9 cellular contexts compared by ENCODE assay signal in genomic region chr15:90837052-90837621, GRCh38. TPM values are rescaled to one million over a fixed set of nuclear protein-coding genes. Genes with fewer than 3 reads are reported as not detected.
A peak's percentile ranks its signal among the peaks of the same experiment; 100 is the strongest.
DNase-seq lines count a peak whose midpoint lies in the region; ATAC-seq and TF ChIP-seq lines count a peak whose summit lies in the region.
"Had no signal": no experiment of that assay in that cellular context is flagged by ENCODE, and none has a peak within 500 bp of the region (broad histone marks: within the 10 kb centered on the region; RNA-seq: fewer than 3 reads in every experiment).

No MANE protein-coding gene starts in this region.

- H4K8ac ChIP-seq in trophoblast cell (ENCODE audit: low read depth, low read length), result peak overlapping the region; percentile 27

- no peak overlapping the region for H3K4me2 ChIP-seq in trophoblast cell (ENCODE audit: low read length)

- H3K9ac ChIP-seq in trophoblast cell (ENCODE audit: low read length), result no peak overlapping the region

- no CpG with 5 or more reads among the region's 16 CpGs for WGBS in trophoblast cell (ENCODE audit: extremely low coverage, insufficient coverage, insufficient read length)

- no peak overlapping the region for H3K18ac ChIP-seq in trophoblast cell (ENCODE audit: low read length)

- H3K79me2 ChIP-seq in trophoblast cell (ENCODE audit: control insufficient read depth, insufficient read depth, low read length, poor library complexity), result no peaks in the 10 kb centered on the region

- no peak overlapping the region for H3K23ac ChIP-seq in trophoblast cell (ENCODE audit: low read length)

- intact Hi-C loops in CD8-positive, alpha-beta T cell (cut with DNase I, micrococcal nuclease), result no loop called here
- intact Hi-C loops in Right ventricle myocardium superior (cut with DNase I), result no loop called here

- no peak overlapping the region for H2BK12ac ChIP-seq in trophoblast cell (ENCODE audit: low read length)

- H2AFZ ChIP-seq in trophoblast cell (ENCODE audit: insufficient read depth, low read length, poor library complexity), result no peak overlapping the region

- no peak overlapping the region for H3K27ac ChIP-seq in CD8-positive, alpha-beta T cell (ENCODE audit: low read depth, low read length)
- no peak overlapping the region for H3K27ac ChIP-seq in trophoblast cell (ENCODE audit: low read depth, low read length)

- no peak overlapping the region for H2BK5ac ChIP-seq in trophoblast cell (ENCODE audit: low read depth, low read length, poor library complexity)

- H3K4ac ChIP-seq in trophoblast cell (ENCODE audit: low read depth, low read length), result no peak overlapping the region

- H3K4me1 Mint-ChIP-seq in CD8-positive, alpha-beta T cell (ENCODE audit: low read depth), result peaks cover 30% of the 10 kb centered on the region
- H3K4me1 Mint-ChIP-seq in T-helper 17 cell, result peaks cover 26% of the 10 kb centered on the region

- H3K27me3 ChIP-seq in CD8-positive, alpha-beta T cell (ENCODE audit: insufficient read depth, low read length), result no peaks in the 10 kb centered on the region
- H3K27me3 ChIP-seq in trophoblast cell (ENCODE audit: insufficient read depth, low read length), result no peaks in the 10 kb centered on the region

- no peak for ATAC-seq in CD8-positive, alpha-beta T cell
- ATAC-seq in T-helper 17 cell (no peak), HG02938 (IDR thresholded peaks at IDR 0.05; ENCODE audit: unreplicated experiment) (no peak), Right ventricle myocardium superior (ENCODE audit: poor library complexity) (no peak)

- no peaks in the 10 kb centered on the region for H3K9me3 Mint-ChIP-seq in CD8-positive, alpha-beta T cell

- H3K79me1 ChIP-seq in trophoblast cell (ENCODE audit: low read length), result peaks cover 20% of the 10 kb centered on the region

- H2AK5ac ChIP-seq in trophoblast cell (ENCODE audit: low read length), result no peak overlapping the region

- POLR2A ChIA-PET in CD8-positive, alpha-beta T cell (lab: Charles Lee), result interaction anchor here (1.2 kb wide), 1 partner anchor 37 kb away, joined by 4 read pairs; no protein-coding TSS in a partner anchor

- H3K4me1 ChIP-seq in CD8-positive, alpha-beta T cell (ENCODE audit: insufficient read depth, low read length), result peaks cover 39% of the 10 kb centered on the region
- H3K4me1 ChIP-seq in trophoblast cell (ENCODE audit: control insufficient read depth in 1 of 2, insufficient read depth in 2 of 2, low read length in 2 of 2), result peaks cover 20 to 21% of the 10 kb centered on the region in 2 experiments

- H2BK120ac ChIP-seq in trophoblast cell (ENCODE audit: insufficient read depth, low read length, poor library complexity), result peak overlapping the region; percentile 63

- H3K27ac Mint-ChIP-seq in CD8-positive, alpha-beta T cell, result peak overlapping the region; percentile 93
- H3K27ac Mint-ChIP-seq in T-helper 17 cell, result peak overlapping the region; percentile 98

- TF ChIP-seq CTCF in CD8-positive, alpha-beta T cell (IDR thresholded peaks at IDR 0.05), result no peak

- no peak overlapping the region for H4K12ac ChIP-seq in trophoblast cell (ENCODE audit: low read depth, low read length)

- H3K27me3 Mint-ChIP-seq in CD8-positive, alpha-beta T cell (ENCODE audit: low read depth), result no peaks in the 10 kb centered on the region
- no peaks in the 10 kb centered on the region for H3K27me3 Mint-ChIP-seq in T-helper 17 cell

- no peaks in the 10 kb centered on the region for H3K36me3 ChIP-seq in CD8-positive, alpha-beta T cell (ENCODE audit: insufficient read depth, low read length)
- no peaks in the 10 kb centered on the region for H3K36me3 ChIP-seq in trophoblast cell (ENCODE audit: control insufficient read depth in 1 of 2, insufficient read depth in 2 of 2, low read length in 2 of 2)

- peak overlapping the region; percentile 33 for H3K4me3 Mint-ChIP-seq in CD8-positive, alpha-beta T cell
- peak overlapping the region; percentile 91 for H3K4me3 Mint-ChIP-seq in T-helper 17 cell

- CTCF ChIA-PET in CD8-positive, alpha-beta T cell (lab: Charles Lee), result interaction anchor here (1.3 to 3.2 kb wide), 3 partner anchors 49 to 97 kb away, joined by 3 to 19 read pairs (median 4); no protein-coding TSS in a partner anchor

- DNase-seq in CD8-positive, alpha-beta T cell, result no peak
- DNase-seq in T-helper 17 cell (no peak), amniotic epithelial cell (ENCODE audit: low read depth) (peak; percentile 40), trophoblast cell (peak; percentile 95 to 96), GM19240 (ENCODE audit: insufficient read length, low spot score) (no peak), Right ventricle myocardium superior (no peak), NCI-H1436 treated with DMSO at 0.1 percent for 48 hours (lab: John Stamatoyannopoulos, UW) (no peak)
- DNase-seq: head of caudate nucleus had no signal

- no peaks in the 10 kb centered on the region for H3K36me3 Mint-ChIP-seq in CD8-positive, alpha-beta T cell
- H3K36me3 Mint-ChIP-seq in T-helper 17 cell (ENCODE audit: low read depth), result no peaks in the 10 kb centered on the region

- H3K9me3 ChIP-seq in CD8-positive, alpha-beta T cell (ENCODE audit: low read length), result no peaks in the 10 kb centered on the region
- H3K9me3 ChIP-seq in T-helper 17 cell (ENCODE audit: control insufficient read depth, low read length, poor library complexity, severe bottlenecking) (no peaks in the 10 kb centered on the region), trophoblast cell (ENCODE audit: insufficient read depth, low read depth, low read length) (no peaks in the 10 kb centered on the region)

- no peak overlapping the region for H3K14ac ChIP-seq in trophoblast cell (ENCODE audit: low read length)

- peak overlapping the region; percentile 68 for H4K91ac ChIP-seq in trophoblast cell (ENCODE audit: low read depth, low read length)

- no peak overlapping the region for H3K4me3 ChIP-seq in CD8-positive, alpha-beta T cell (ENCODE audit: low read depth, low read length)
- H3K4me3 ChIP-seq in trophoblast cell (ENCODE audit: low read depth, low read length), result no peak overlapping the region

RNA-seq across cellular contexts. Expression of gene FURIN, which starts 31.3 kb away (rescaled TPM):
- total RNA-seq in CD8-positive, alpha-beta T cell, result 100 to 1,000 TPM; 130 to 147 TPM
- 100 to 1,000 TPM; 133 to 260 TPM for total RNA-seq in T-helper 17 cell
- 241 and 261 TPM in 2 replicates for polyA plus RNA-seq in trophoblast cell (2013)
- 45.0 TPM for total RNA-seq in Right ventricle myocardium superior

RNA-seq across cellular contexts. Expression of gene FES, which starts 47.2 kb away (rescaled TPM):
- total RNA-seq in CD8-positive, alpha-beta T cell, result 1 to 10 TPM; 4.9 to 6.8 TPM
- 10 to 100 TPM in 1 of 2 donors, 1 to 10 TPM in 1; 6.0 to 12.7 TPM for total RNA-seq in T-helper 17 cell
- polyA plus RNA-seq in trophoblast cell (2013), result 11.0 and 11.7 TPM in 2 replicates
- total RNA-seq in Right ventricle myocardium superior, result 17.1 TPM

Comparison
In these comparisons a context has a peak if more than half of its experiments do, and no peak if none do; other contexts are left out.
1. DNase-seq: peak in amniotic epithelial cell (single experiment) and trophoblast cell (2 of 2); none in CD8-positive, alpha-beta T cell (0 of 7), T-helper 17 cell (0 of 3), GM19240 (single experiment), Right ventricle myocardium superior (single experiment) and NCI-H1436 treated with DMSO at 0.1 percent for 48 hours (single experiment).